ENCODE assay signal across 15 cellular contexts in genomic region chr2:18119883-18120282, GRCh38.
A peak's percentile ranks its signal among the peaks of the same experiment; 100 is the strongest.
DNase-seq lines count a peak whose midpoint lies in the region; ATAC-seq and TF ChIP-seq lines count a peak whose summit lies in the region.
"Had no signal": no experiment of that assay in that cellular context is flagged by ENCODE, and none has a peak within 500 bp of the region (broad histone marks: within the 10 kb centered on the region; RNA-seq: fewer than 3 reads in every experiment).

No MANE protein-coding gene starts in this region.

- TF ChIP-seq CTCF in fibroblast of mammary gland (conservative IDR thresholded peaks at IDR 0.05; ENCODE audit: control insufficient read depth, insufficient read depth, low read depth, low read length) (no peak), stomach (IDR thresholded peaks at IDR 0.05) (no peak), A673 (conservative IDR thresholded peaks at IDR 0.05; ENCODE audit: low read depth, low read length) (no peak)

- H3K36me3 ChIP-seq in stomach = no peaks in the 10 kb centered on the region
- H3K36me3 ChIP-seq in A673 (ENCODE audit: insufficient read depth, low read length, poor library complexity, severe bottlenecking) = no peaks in the 10 kb centered on the region

- no peak for TF ChIP-seq EP300 in stomach (IDR thresholded peaks at IDR 0.05)

- DNase-seq in NCI-H748 (lab: John Stamatoyannopoulos, UW; ENCODE audit: unreplicated experiment) = peak; percentile 41
- DNase-seq in NCI-H748 treated with DMSO at 0.1 percent for 48 hours (lab: John Stamatoyannopoulos, UW) = no peak
- peak; percentile 21 for DNase-seq in NCI-H2227 treated with DMSO at 0.1 percent for 48 hours (lab: John Stamatoyannopoulos, UW)
- DNase-seq in fibroblast of mammary gland (ENCODE audit: low read depth) = peak; percentile 66
- DNase-seq in stomach = no peak
- DNase-seq in A673 (ENCODE audit: low spot score) = no peak
- DNase-seq in retina = no peak
- DNase-seq: ACHN; activated CD8-positive, alpha-beta memory T cell treated with anti-CD3 and anti-CD28 coated beads, Interleukin-2, amount 50 U/mL, for 4 hours; GF-D8; NCI-H510A; SHP77 treated with DMSO at 0.1 percent for 48 hours; stimulated activated CD4-positive, alpha-beta T cell treated with anti-CD3 and anti-CD28 coated beads, Interleukin-2, amount 100 ng/mL, for 48 hours had no signal

- H3K4me3 ChIP-seq in fibroblast of mammary gland (ENCODE audit: control insufficient read depth, low read depth, low read length) = no peak overlapping the region
- H3K4me3 ChIP-seq in stomach = no peak overlapping the region
- H3K4me3 ChIP-seq in A673 (ENCODE audit: low read depth, low read length, poor library complexity, severe bottlenecking) = no peak overlapping the region

- POLR2A ChIA-PET in A673 (lab: Charles Lee; ENCODE audit: low non-redundant PET) = no interaction called here

- intact Hi-C loops in stomach (cut with DNase I; ENCODE audit: low total_unique reads) = no loop called here
- intact Hi-C loops in A673 (cut with micrococcal nuclease; ENCODE audit: unreplicated experiment) = loop anchor here (10.0 kb wide), 1 partner anchor 265 kb away; no protein-coding TSS in a partner anchor

- CTCF ChIA-PET in A673 (lab: Charles Lee) = no interaction called here

- no peak for ATAC-seq in HG03439 (IDR thresholded peaks at IDR 0.05; ENCODE audit: unreplicated experiment)

- H3K27me3 ChIP-seq in stomach = no peaks in the 10 kb centered on the region
- H3K27me3 ChIP-seq in A673 (replicated peaks; ENCODE audit: insufficient read depth, low read depth, low read length, poor library complexity) = no peaks in the 10 kb centered on the region

- peak overlapping the region; percentile 7 to 54 (median 35) for H3K27ac ChIP-seq in stomach
- H3K27ac ChIP-seq in A673 (ENCODE audit: low read depth, low read length, poor library complexity, severe bottlenecking) = no peak overlapping the region
- H3K27ac ChIP-seq: epithelial cell of prostate had no signal

- H3K9me3 ChIP-seq in stomach (no peaks in the 10 kb centered on the region), A673 (ENCODE audit: low read depth, low read length, poor library complexity, severe bottlenecking) (no peaks in the 10 kb centered on the region)

- H3K4me1 ChIP-seq in stomach = peaks cover 5 to 35% (median 12%) of the 10 kb centered on the region in 4 donors
- no peaks in the 10 kb centered on the region for H3K4me1 ChIP-seq in A673 (ENCODE audit: insufficient read depth, low read length, poor library complexity, severe bottlenecking)

- 47 to 80% (median 60%) methylated on average over 3 of the region's 3 CpGs for WGBS in stomach, 5 donors

- no peak for TF ChIP-seq POLR2A in stomach (IDR thresholded peaks at IDR 0.05)

- BruUV-seq in A673 (replicated peaks; lab: Mats Ljungman, UMichigan) = no TSS peak

Comparison
In these comparisons a context has a peak if more than half of its experiments do, and no peak if none do; other contexts are left out.
1. DNase-seq: peak in NCI-H748 (single experiment), NCI-H2227 treated with DMSO at 0.1 percent for 48 hours (single experiment) and fibroblast of mammary gland (single experiment); none in NCI-H748 treated with DMSO at 0.1 percent for 48 hours (single experiment), stomach (single experiment), A673 (single experiment) and retina (single experiment).